ENCODE assay signal across 9 cellular contexts in genomic region chr2:27681844-27682243, GRCh38.
DNase-seq lines count a peak whose midpoint lies in the region; ATAC-seq lines count a peak whose summit lies in the region.
"Had no signal": no experiment of that assay in that cellular context is flagged by ENCODE, and none has a peak within 500 bp of the region (broad histone marks: within the 10 kb centered on the region; RNA-seq: fewer than 3 reads in every experiment).

No MANE protein-coding gene starts in this region.

- H3K4me1 ChIP-seq in muscle layer of duodenum (ENCODE audit: control insufficient read depth in 1 of 2, insufficient read depth in 2 of 2, low read length in 2 of 2): peaks cover 0 to 4% of the 10 kb centered on the region in 2 donors

- no peaks in the 10 kb centered on the region for H3K9me3 ChIP-seq in muscle layer of duodenum (ENCODE audit: control insufficient read depth in 1 of 2, low read length in 2 of 2)

- ATAC-seq in HG02588 (IDR thresholded peaks at IDR 0.05; ENCODE audit: unreplicated experiment): no peak
- no peak for ATAC-seq in HG03521 (IDR thresholded peaks at IDR 0.05; ENCODE audit: unreplicated experiment)

- peak; percentile 43 for DNase-seq in AG20443 (ENCODE audit: low spot score)
- DNase-seq in LoVo (ENCODE audit: low spot score): peak; percentile 61
- peak; percentile 26 for DNase-seq in dedifferentiated amniotic fluid mesenchymal stem cell (ENCODE audit: extremely low spot score)
- no peak for DNase-seq in central memory CD4-positive, alpha-beta T cell
- no peak for DNase-seq in SIG-M5 (lab: John Stamatoyannopoulos, UW)
- DNase-seq: GDM1 had no signal

- peak overlapping the region; percentile 66 for H3K27ac ChIP-seq in muscle layer of duodenum (ENCODE audit: low read length)

- H3K27me3 ChIP-seq in muscle layer of duodenum (ENCODE audit: low read depth, low read length): no peaks in the 10 kb centered on the region

- no peak overlapping the region for H3K4me3 ChIP-seq in muscle layer of duodenum (ENCODE audit: low read depth in 1 of 2, low read length in 2 of 2)

- peaks cover 48 to 67% of the 10 kb centered on the region in 2 donors for H3K36me3 ChIP-seq in muscle layer of duodenum (ENCODE audit: control insufficient read depth in 1 of 2, insufficient read depth in 2 of 2, low read length in 2 of 2)

Comparison
In these comparisons a context has a peak if more than half of its experiments do, and no peak if none do; other contexts are left out.
1. DNase-seq: peak in AG20443 (single experiment), LoVo (single experiment) and dedifferentiated amniotic fluid mesenchymal stem cell (single experiment); none in central memory CD4-positive, alpha-beta T cell (single experiment) and SIG-M5 (single experiment).